8 cellular contexts compared by ENCODE assay signal in the genomic region with DNA sequence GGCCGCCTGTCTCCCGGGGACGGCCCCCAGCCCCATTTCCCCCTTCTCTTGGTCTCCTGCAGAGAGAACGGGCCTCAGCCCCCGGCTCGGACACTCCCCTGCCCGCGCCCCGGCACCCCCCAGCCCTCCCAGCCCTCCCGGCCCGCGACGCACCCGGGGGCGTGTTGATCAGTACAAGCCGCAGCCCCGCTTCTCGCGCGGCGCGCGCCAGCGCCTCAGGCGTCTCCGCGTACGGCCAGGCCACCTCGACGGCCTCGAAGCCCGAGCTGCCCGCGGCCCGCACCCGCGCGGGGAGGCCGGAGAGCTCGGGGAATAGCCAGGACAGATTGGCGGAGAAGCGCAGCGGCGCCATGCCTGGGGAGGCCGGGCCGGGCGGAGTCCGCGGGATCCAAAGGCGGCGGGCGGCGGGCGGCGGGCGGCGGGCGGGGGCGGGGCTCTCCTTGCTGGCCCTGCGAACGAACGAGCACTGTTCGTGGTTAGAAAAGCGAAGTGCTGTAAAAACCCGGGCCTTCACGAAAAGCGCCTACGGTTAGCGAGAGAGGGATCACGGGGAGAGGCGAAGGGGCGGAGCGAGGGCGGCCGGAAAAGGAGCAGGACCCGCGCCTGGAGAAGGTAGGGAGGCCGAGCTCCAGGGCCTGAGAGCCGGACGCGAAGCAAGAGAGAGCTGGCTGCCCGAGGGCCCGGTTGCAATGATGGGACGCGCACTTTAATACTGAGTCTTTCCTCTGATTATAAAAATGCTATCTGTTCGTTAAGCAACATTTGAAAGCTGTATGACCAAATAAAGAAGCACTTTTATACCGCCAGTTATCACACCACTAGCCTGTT.
DNase-seq lines count a peak whose midpoint lies in the region; ATAC-seq and TF ChIP-seq lines count a peak whose summit lies in the region.

A gene with protein sequence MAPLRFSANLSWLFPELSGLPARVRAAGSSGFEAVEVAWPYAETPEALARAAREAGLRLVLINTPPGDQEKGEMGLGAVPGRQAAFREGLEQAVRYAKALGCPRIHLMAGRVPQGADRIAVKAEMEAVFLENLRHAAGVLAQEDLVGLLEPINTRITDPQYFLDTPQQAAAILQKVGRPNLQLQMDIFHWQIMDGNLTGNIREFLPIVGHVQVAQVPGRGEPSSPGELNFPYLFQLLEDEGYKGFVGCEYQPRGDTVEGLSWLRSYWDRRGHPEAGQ (minus strand): TSS at position 490 of the 828 bp plus-strand sequence. CDS start 138 bp downstream, at position 352.

- peaks cover 47% of the 10 kb centered on the region for H3K36me3 Mint-ChIP-seq in nephron progenitor cell (ENCODE audit: low read depth)

- POLR2A ChIA-PET in RWPE1 (lab: Yijun Ruan, JAX; ENCODE audit: low non-redundant PET) = interaction anchor here (0.5 to 1.6 kb wide), 2 partner anchors 73 to 85 kb away, joined by 5 to 8 read pairs; a partner anchor contains a TSS

- TF ChIP-seq CTCF in RWPE1 (conservative IDR thresholded peaks at IDR 0.05; ENCODE audit: low read depth) (no peak), foreskin fibroblast (IDR thresholded peaks at IDR 0.05; ENCODE audit: low read depth, low read length) (no peak), nephron progenitor cell (IDR thresholded peaks at IDR 0.05) (no peak)

- H3K4me3 Mint-ChIP-seq in nephron progenitor cell = peak within 1 kb of the TSS; percentile 83
- peak within 1 kb of the TSS; percentile 84 to 96 for H3K4me3 Mint-ChIP-seq in stimulated activated naive CD8-positive, alpha-beta T cell treated with anti-CD3 and anti-CD28 coated beads, Interleukin-15, amount 100 ng/mL, for 72 hours

- peak within 1 kb of the TSS; percentile 83 for H3K27ac Mint-ChIP-seq in nephron progenitor cell
- H3K27ac Mint-ChIP-seq in stimulated activated naive CD8-positive, alpha-beta T cell treated with anti-CD3 and anti-CD28 coated beads, Interleukin-15, amount 100 ng/mL, for 72 hours = peak within 1 kb of the TSS; percentile 93 to 94

- ATAC-seq in stimulated activated naive CD8-positive, alpha-beta T cell treated with anti-CD3 and anti-CD28 coated beads, Interleukin-15, amount 100 ng/mL, for 72 hours = peak; percentile 70
- no peak for ATAC-seq in HG02840 (IDR thresholded peaks at IDR 0.05; ENCODE audit: low FRiP score, unreplicated experiment)

- peaks cover 13% of the 10 kb centered on the region for H3K27me3 Mint-ChIP-seq in nephron progenitor cell (ENCODE audit: low read depth, poor library complexity)
- H3K27me3 Mint-ChIP-seq in stimulated activated naive CD8-positive, alpha-beta T cell treated with anti-CD3 and anti-CD28 coated beads, Interleukin-15, amount 100 ng/mL, for 72 hours = peaks cover 30% of the 10 kb centered on the region

- CTCF ChIA-PET in RWPE1 (lab: Yijun Ruan, JAX) = interaction anchor here (0.6 to 0.7 kb wide), 2 partner anchors 84 to 593 kb away, joined by 3 read pairs; no protein-coding TSS in a partner anchor

- DNase-seq in EH (ENCODE audit: low read depth) = peak; percentile 92
- DNase-seq in HuH-7 (ENCODE audit: low spot score) = peak; percentile 56
- peak; percentile 80 for DNase-seq in RWPE1 (ENCODE audit: low spot score)
- peak; percentile 37 for DNase-seq in activated gamma-delta T cell treated with anti-CD3 and anti-CD28 coated beads, Interleukin-2, amount 50 U/mL, for 16 hours (ENCODE audit: low read depth)
- DNase-seq in foreskin fibroblast = peak; percentile 84 to 93
- peak; percentile 83 for DNase-seq in nephron progenitor cell
- peak; percentile 57 to 79 for DNase-seq in stimulated activated naive CD8-positive, alpha-beta T cell treated with anti-CD3 and anti-CD28 coated beads, Interleukin-15, amount 100 ng/mL, for 72 hours

- peaks cover 32% of the 10 kb centered on the region for H3K4me1 Mint-ChIP-seq in nephron progenitor cell
- peaks cover 15% of the 10 kb centered on the region for H3K4me1 Mint-ChIP-seq in stimulated activated naive CD8-positive, alpha-beta T cell treated with anti-CD3 and anti-CD28 coated beads, Interleukin-15, amount 100 ng/mL, for 72 hours

- peaks cover 28% of the 10 kb centered on the region for H3K9me3 Mint-ChIP-seq in nephron progenitor cell
- H3K9me3 Mint-ChIP-seq in stimulated activated naive CD8-positive, alpha-beta T cell treated with anti-CD3 and anti-CD28 coated beads, Interleukin-15, amount 100 ng/mL, for 72 hours = no peaks in the 10 kb centered on the region

- H3K27ac ChIP-seq in RWPE1 = peak within 1 kb of the TSS; percentile 98

- peak within 1 kb of the TSS; percentile 51 to 64 for H3K4me3 ChIP-seq in foreskin fibroblast (ENCODE audit: low read depth in 1 of 2, low read length in 2 of 2)

Comparison
In these comparisons a context has a peak if more than half of its experiments do, and no peak if none do; other contexts are left out.
1. DNase-seq: peak in every context shown above with its lines; median percentile 92 in EH; 88 in foreskin fibroblast; 83 in nephron progenitor cell; 80 in RWPE1; 68 in stimulated activated naive CD8-positive, alpha-beta T cell treated with anti-CD3 and anti-CD28 coated beads, Interleukin-15, amount 100 ng/mL, for 72 hours; 56 in HuH-7; 37 in activated gamma-delta T cell treated with anti-CD3 and anti-CD28 coated beads, Interleukin-2, amount 50 U/mL, for 16 hours.